In genomic region chr12:74747305-74747704, GRCh38 we compare ENCODE assay signal across 14 cellular contexts.
DNase-seq lines count a peak whose midpoint lies in the region; ATAC-seq, FAIRE-seq and TF ChIP-seq lines count a peak whose summit lies in the region.
"Had no signal": no experiment of that assay in that cellular context is flagged by ENCODE, and none has a peak within 500 bp of the region (broad histone marks: within the 10 kb centered on the region; RNA-seq: fewer than 3 reads in every experiment).

No MANE protein-coding gene starts in this region.

- no peaks in the 10 kb centered on the region for H3K27me3 Mint-ChIP-seq in stimulated activated naive B cell treated with anti-CD40 and anti-IgM and Interleukin-4, amounts not matched to agents 10 μg/mL and 1 μg/mL and 100 μg/mL, for 72 hours

- no peak for TF ChIP-seq CTCF in NB4 (IDR thresholded peaks at IDR 0.05; ENCODE audit: low read depth, low read length)
- TF ChIP-seq CTCF in GM12878 (IDR thresholded peaks at IDR 0.05 in 2 of 3, conservative IDR thresholded peaks at IDR 0.05 in 1 of 3; ENCODE audit: control insufficient read depth in 2 of 3, extremely low read depth in 1 of 3, insufficient read depth in 1 of 3, low read depth in 3 of 3, low read length in 3 of 3) = no peak
- peak; percentile 71 for TF ChIP-seq CTCF in neural cell (IDR thresholded peaks at IDR 0.05; ENCODE audit: poor library complexity, severe bottlenecking)
- TF ChIP-seq CTCF in ascending aorta (IDR thresholded peaks at IDR 0.05) = no peak

- H3K9me3 ChIP-seq in GM12878 (replicated peaks; ENCODE audit: control insufficient read depth, insufficient read depth, low read length) (no peaks in the 10 kb centered on the region), neural cell (ENCODE audit: low read length) (no peaks in the 10 kb centered on the region), ascending aorta (no peaks in the 10 kb centered on the region)
- H3K9me3 ChIP-seq: esophagus muscularis mucosa had no signal

- RAD21 ChIA-PET in GM12878 (lab: Charles Lee; ENCODE audit: unreplicated experiment) = no interaction called here

- DNase-seq in DMS53 treated with DMSO at 0.1 percent for 48 hours (lab: John Stamatoyannopoulos, UW; ENCODE audit: unreplicated experiment) (peak; percentile 9), NB4 (ENCODE audit: low read depth) (peak; percentile 12), GM12878 (ENCODE audit: low read depth, low spot score) (no peak), DMS153 (lab: John Stamatoyannopoulos, UW) (no peak), ascending aorta (ENCODE audit: low spot score in 2 of 2) (no peak), HuH-7 (ENCODE audit: low spot score) (no peak)
- no peak for DNase-seq in stimulated activated naive B cell treated with anti-CD40 and anti-IgM and Interleukin-4, amounts not matched to agents 10 μg/mL and 1 μg/mL and 100 μg/mL, for 72 hours
- DNase-seq: activated CD4-positive, alpha-beta T cell treated with anti-CD3 and anti-CD28 coated beads, Interleukin-2, amount 50 U/mL, for 48 hours; NCI-H1694; stimulated activated CD4-positive, alpha-beta T cell treated with anti-CD3 and anti-CD28 coated beads, Interleukin-12 subunit alpha, Interleukin-12 subunit beta, amount 100 ng/mL, for 4 hours; stimulated activated naive CD4-positive, alpha-beta T cell had no signal

- TF ChIP-seq POLR2A in NB4 (IDR thresholded peaks at IDR 0.05; ENCODE audit: extremely low read depth, insufficient read length) (no peak), GM12878 (IDR thresholded peaks at IDR 0.05; ENCODE audit: low read depth, low read length) (no peak)

- POLR2A ChIA-PET in GM12878 (lab: Charles Lee) = no interaction called here

- TF ChIP-seq EP300 in GM12878 (IDR thresholded peaks at IDR 0.05; ENCODE audit: borderline replicate concordance in 1 of 2, control insufficient read depth in 1 of 2, low read depth in 2 of 2, low read length in 2 of 2) (no peak), neural cell (conservative IDR thresholded peaks at IDR 0.05; ENCODE audit: poor library complexity, severe bottlenecking) (no peak)

- no peaks in the 10 kb centered on the region for H3K36me3 Mint-ChIP-seq in stimulated activated naive B cell treated with anti-CD40 and anti-IgM and Interleukin-4, amounts not matched to agents 10 μg/mL and 1 μg/mL and 100 μg/mL, for 72 hours

- no peak for ATAC-seq in GM12878
- ATAC-seq in stimulated activated naive B cell treated with anti-CD40 and anti-IgM and Interleukin-4, amounts not matched to agents 10 μg/mL and 1 μg/mL and 100 μg/mL, for 72 hours (replicated peaks) = no peak

- no TSS peak for BruUV-seq in GM12878 (replicated peaks; lab: Mats Ljungman, UMichigan)

- no peak overlapping the region for H3K27ac Mint-ChIP-seq in stimulated activated naive B cell treated with anti-CD40 and anti-IgM and Interleukin-4, amounts not matched to agents 10 μg/mL and 1 μg/mL and 100 μg/mL, for 72 hours

- no peaks in the 10 kb centered on the region for H3K9me2 ChIP-seq in neural cell (ENCODE audit: insufficient read depth, low read length)

- in situ Hi-C loops in GM12878 (cut with MboI) = no loop called here

- SMC1A ChIA-PET in GM12878 (lab: Charles Lee; ENCODE audit: uncharacterized antibody, unreplicated experiment) = no interaction called here

- H3K79me2 ChIP-seq in GM12878 (ENCODE audit: control insufficient read depth, insufficient read depth, low read length) (no peaks in the 10 kb centered on the region), neural cell (replicated peaks; ENCODE audit: insufficient read depth, low read length) (no peaks in the 10 kb centered on the region)

- H2AFZ ChIP-seq in GM12878 (ENCODE audit: control insufficient read depth, low read depth, low read length) (no peak overlapping the region), neural cell (ENCODE audit: low read depth, low read length) (no peak overlapping the region)

- H3K4me3 ChIP-seq in NB4 (ENCODE audit: low read depth, low read length) = no peak overlapping the region
- H3K4me3 ChIP-seq in GM12878 = no peak overlapping the region
- no peak overlapping the region for H3K4me3 ChIP-seq in neural cell (ENCODE audit: low read length)
- no peak overlapping the region for H3K4me3 ChIP-seq in ascending aorta
- H3K4me3 ChIP-seq: esophagus muscularis mucosa had no signal

- no peaks in the 10 kb centered on the region for H3F3A ChIP-seq in neural cell (ENCODE audit: insufficient read depth, low read length, poor library complexity, severe bottlenecking)

- no peak for FAIRE-seq in GM12878 (lab: Jason Lieb, UNC)
- FAIRE-seq: H54 had no signal

- no peak overlapping the region for H3K27ac ChIP-seq in GM12878 (ENCODE audit: control insufficient read depth, insufficient read depth)
- no peak overlapping the region for H3K27ac ChIP-seq in neural cell (ENCODE audit: low read length)
- no peak overlapping the region for H3K27ac ChIP-seq in ascending aorta
- H3K27ac ChIP-seq: esophagus muscularis mucosa had no signal

- no peaks in the 10 kb centered on the region for H3K27me3 ChIP-seq in GM12878 (replicated peaks in 1 of 2; ENCODE audit: control insufficient read depth in 2 of 2, insufficient read depth in 2 of 2, low read length in 1 of 2)
- H3K27me3 ChIP-seq in neural cell (ENCODE audit: insufficient read depth, low read depth, low read length) = no peaks in the 10 kb centered on the region
- no peaks in the 10 kb centered on the region for H3K27me3 ChIP-seq in ascending aorta
- H3K27me3 ChIP-seq: esophagus muscularis mucosa had no signal

- H3K36me3 ChIP-seq in GM12878 (ENCODE audit: control insufficient read depth in 2 of 2, insufficient read depth in 2 of 2, low read length in 1 of 2) = no peaks in the 10 kb centered on the region
- H3K36me3 ChIP-seq in neural cell (ENCODE audit: insufficient read depth, low read length) = no peaks in the 10 kb centered on the region
- H3K36me3 ChIP-seq in ascending aorta = no peaks in the 10 kb centered on the region
- H3K36me3 ChIP-seq: esophagus muscularis mucosa had no signal

- no peaks in the 10 kb centered on the region for H3K4me1 Mint-ChIP-seq in stimulated activated naive B cell treated with anti-CD40 and anti-IgM and Interleukin-4, amounts not matched to agents 10 μg/mL and 1 μg/mL and 100 μg/mL, for 72 hours

- intact Hi-C loops in GM12878 (cut with micrococcal nuclease; ENCODE audit: unreplicated experiment) (no loop called here), ascending aorta (cut with DNase I) (no loop called here)

- H3K4me1 ChIP-seq in GM12878 (ENCODE audit: control insufficient read depth, insufficient read depth, low read length) (no peaks in the 10 kb centered on the region), ascending aorta (no peaks in the 10 kb centered on the region)
- H3K4me1 ChIP-seq: esophagus muscularis mucosa had no signal

- peaks cover 0 to 3% of the 10 kb centered on the region in 2 donors for H3K9me3 Mint-ChIP-seq in stimulated activated naive B cell treated with anti-CD40 and anti-IgM and Interleukin-4, amounts not matched to agents 10 μg/mL and 1 μg/mL and 100 μg/mL, for 72 hours

- H3K9ac ChIP-seq in GM12878 (ENCODE audit: control insufficient read depth, insufficient read depth, low read length) (no peak overlapping the region), neural cell (ENCODE audit: low read length) (no peak overlapping the region)

- no peak overlapping the region for H3K4me3 Mint-ChIP-seq in stimulated activated naive B cell treated with anti-CD40 and anti-IgM and Interleukin-4, amounts not matched to agents 10 μg/mL and 1 μg/mL and 100 μg/mL, for 72 hours

- TF ChIP-seq RAD21 in GM12878 (IDR thresholded peaks at IDR 0.05; ENCODE audit: insufficient read depth, low read depth, low read length) (0 out of 2 replicates have a peak, but pooled peaks have one; percentile 3), neural cell (conservative IDR thresholded peaks at IDR 0.05) (peak; percentile 81)

- H3K4me2 ChIP-seq in GM12878 (ENCODE audit: control insufficient read depth, insufficient read depth) (no peak overlapping the region), neural cell (ENCODE audit: low read length) (no peak overlapping the region)

- H4K20me1 ChIP-seq in GM12878 (ENCODE audit: control insufficient read depth, insufficient read depth) (no peaks in the 10 kb centered on the region), neural cell (ENCODE audit: insufficient read depth) (no peaks in the 10 kb centered on the region)

- CTCF ChIA-PET in GM12878 (lab: Yijun Ruan, JAX) = no interaction called here

TF ChIP-seq in GM12878, 131 proteins besides CTCF, POLR2A, EP300 and RAD21 (continues in another document):
- TF ChIP-seq BMI1 (IDR thresholded peaks at IDR 0.05; ENCODE audit: borderline replicate concordance) (no peak), YY1 (IDR thresholded peaks at IDR 0.05; ENCODE audit: low read depth, low read length) (no peak), RBBP5 (conservative IDR thresholded peaks at IDR 0.05) (no peak), SP1 (IDR thresholded peaks at IDR 0.05; ENCODE audit: low read depth, low read length) (no peak)
- TF ChIP-seq, protein P1, sequence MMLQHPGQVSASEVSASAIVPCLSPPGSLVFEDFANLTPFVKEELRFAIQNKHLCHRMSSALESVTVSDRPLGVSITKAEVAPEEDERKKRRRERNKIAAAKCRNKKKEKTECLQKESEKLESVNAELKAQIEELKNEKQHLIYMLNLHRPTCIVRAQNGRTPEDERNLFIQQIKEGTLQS (IDR thresholded peaks at IDR 0.05; ENCODE audit: borderline replicate concordance, extremely low read depth, low read depth, low read length) = no peak

TF ChIP-seq in neural cell, 6 proteins besides CTCF, POLR2A, EP300 and RAD21 (continues in another document):
- TF ChIP-seq POLR2AphosphoS5 (IDR thresholded peaks at IDR 0.05) (no peak), SMC3 (conservative IDR thresholded peaks at IDR 0.05; ENCODE audit: poor library complexity) (peak; percentile 87), MXI1 (conservative IDR thresholded peaks at IDR 0.05; ENCODE audit: poor library complexity, severe bottlenecking) (no peak)

Comparison
In these comparisons a context has a peak if more than half of its experiments do, and no peak if none do; other contexts are left out.
1. DNase-seq: peak in DMS53 treated with DMSO at 0.1 percent for 48 hours (single experiment) and NB4 (single experiment); none in GM12878 (single experiment), DMS153 (single experiment), stimulated activated naive B cell treated with anti-CD40 and anti-IgM and Interleukin-4, amounts not matched to agents 10 μg/mL and 1 μg/mL and 100 μg/mL, for 72 hours (single experiment), ascending aorta (0 of 2) and HuH-7 (single experiment).